1 cellular context compared by ENCODE assay signal in the genomic region with DNA sequence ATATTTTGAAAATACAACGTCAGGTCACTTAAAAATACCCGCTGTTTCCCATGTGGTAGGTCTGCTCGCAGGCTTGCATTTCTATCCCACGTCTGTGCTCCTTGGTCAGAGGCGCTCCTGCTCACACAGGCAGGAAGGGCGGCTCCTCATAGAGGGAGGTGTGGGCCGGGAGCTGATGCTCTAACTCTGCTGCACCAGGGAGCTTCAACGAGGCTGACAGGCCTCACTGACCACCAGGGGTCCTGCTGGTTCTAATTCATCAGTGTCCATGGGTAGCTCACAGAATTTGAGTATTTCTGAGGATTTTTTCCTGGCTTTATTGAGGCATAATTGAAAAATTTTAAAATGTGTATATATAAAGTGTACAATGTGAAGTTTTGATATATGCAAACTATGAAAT.
TF ChIP-seq lines count a peak whose summit lies in the region.

No MANE protein-coding gene starts in this region.

TF ChIP-seq in H1, 55 proteins besides CTCF, POLR2A, EP300 and RAD21 (continued from another document):
- TF ChIP-seq SIRT6 (IDR thresholded peaks at IDR 0.05; ENCODE audit: low read length) = no peak
- no peak for TF ChIP-seq CREB1 (IDR thresholded peaks at IDR 0.05)
- TF ChIP-seq FOSL1 (IDR thresholded peaks at IDR 0.05; ENCODE audit: insufficient read depth, low read depth, low read length) = no peak
- no peak for TF ChIP-seq SIN3A (conservative IDR thresholded peaks at IDR 0.05 in 1 of 2, IDR thresholded peaks at IDR 0.05 in 1 of 2; ENCODE audit: low read depth in 1 of 2, low read length in 2 of 2)
- TF ChIP-seq SAP30 (IDR thresholded peaks at IDR 0.05; ENCODE audit: insufficient read depth, insufficient replicate concordance, low read length) = no peak
- TF ChIP-seq ASH2L (IDR thresholded peaks at IDR 0.05; ENCODE audit: low read length) = no peak
- no peak for TF ChIP-seq PHF8 (conservative IDR thresholded peaks at IDR 0.05; ENCODE audit: low read depth, low read length)
- TF ChIP-seq, protein P1, sequence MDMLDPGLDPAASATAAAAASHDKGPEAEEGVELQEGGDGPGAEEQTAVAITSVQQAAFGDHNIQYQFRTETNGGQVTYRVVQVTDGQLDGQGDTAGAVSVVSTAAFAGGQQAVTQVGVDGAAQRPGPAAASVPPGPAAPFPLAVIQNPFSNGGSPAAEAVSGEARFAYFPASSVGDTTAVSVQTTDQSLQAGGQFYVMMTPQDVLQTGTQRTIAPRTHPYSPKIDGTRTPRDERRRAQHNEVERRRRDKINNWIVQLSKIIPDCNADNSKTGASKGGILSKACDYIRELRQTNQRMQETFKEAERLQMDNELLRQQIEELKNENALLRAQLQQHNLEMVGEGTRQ (IDR thresholded peaks at IDR 0.05; ENCODE audit: low read length) = no peak
- no peak for TF ChIP-seq SUZ12 (IDR thresholded peaks at IDR 0.05; ENCODE audit: low read length)
- no peak for TF ChIP-seq RNF2 (IDR thresholded peaks at IDR 0.05; ENCODE audit: borderline replicate concordance, low read depth, low read length, missing control alignments, poor library complexity, severe bottlenecking)
- no peak for TF ChIP-seq GTF2F1 (IDR thresholded peaks at IDR 0.05; ENCODE audit: borderline replicate concordance, low read depth, low read length)
- no peak for TF ChIP-seq CTBP2 (IDR thresholded peaks at IDR 0.05; ENCODE audit: borderline replicate concordance, insufficient read depth, insufficient read length, low read length)
- no peak for TF ChIP-seq KDM5A (IDR thresholded peaks at IDR 0.05; ENCODE audit: low read length)
- TF ChIP-seq EGR1 (IDR thresholded peaks at IDR 0.05; ENCODE audit: borderline replicate concordance, low read depth, low read length) = no peak
